In the genomic region with DNA sequence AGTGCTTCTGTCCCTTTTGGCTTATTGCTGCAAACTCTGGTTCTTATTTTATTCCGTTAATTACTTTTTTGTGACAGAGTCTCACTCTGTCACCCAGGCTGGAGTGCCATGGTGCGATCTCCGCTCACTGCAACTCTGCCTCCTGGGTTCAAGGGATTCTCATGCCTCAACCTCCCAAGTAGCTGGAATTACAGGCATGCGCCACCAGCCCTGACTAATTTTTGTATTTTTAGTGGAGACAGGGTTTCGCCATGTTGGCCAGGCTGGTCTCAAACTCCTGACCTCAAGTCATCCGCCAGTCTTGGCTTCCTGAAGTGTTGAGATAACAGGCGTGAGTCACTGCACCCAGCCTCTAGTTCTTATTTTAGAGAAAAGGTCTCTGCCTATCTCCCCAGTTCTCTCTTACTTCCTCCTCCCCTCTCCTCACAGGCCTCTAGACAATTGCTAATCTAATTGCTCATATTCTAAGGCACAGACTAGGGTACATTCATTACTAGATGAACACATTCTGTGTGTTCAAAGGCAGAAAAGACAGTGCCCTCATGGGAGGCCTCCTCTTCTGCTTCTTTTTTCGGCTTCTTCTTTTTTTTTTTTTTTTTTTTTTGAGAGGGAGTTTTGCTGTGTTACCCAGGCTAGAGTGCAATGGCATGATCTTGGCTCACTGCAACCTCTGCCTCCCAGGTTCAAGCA, we compare ENCODE assay signal across 12 cellular contexts. TPM values are rescaled to one million over a fixed set of nuclear protein-coding genes. Genes with fewer than 3 reads are reported as not detected.
DNase-seq lines count a peak whose midpoint lies in the region; FAIRE-seq and TF ChIP-seq lines count a peak whose summit lies in the region.
"Had no signal": no experiment of that assay in that cellular context is flagged by ENCODE, and none has a peak within 500 bp of the region (broad histone marks: within the 10 kb centered on the region; RNA-seq: fewer than 3 reads in every experiment).

No MANE protein-coding gene starts in this region.

- TF ChIP-seq POLR2A in GM12891 (IDR thresholded peaks at IDR 0.05; ENCODE audit: low read depth, low read length) = no peak

- DNase-seq in Calu3 (peak; percentile 18), NOMO-1 (lab: John Stamatoyannopoulos, UW; ENCODE audit: unreplicated experiment in 2 of 2) (peak; percentile 85 to 94), astrocyte of the spinal cord (ENCODE audit: low read depth, low spot score) (peak; percentile 57), myocyte (ENCODE audit: low read depth) (peak; percentile 6), GM12891 (ENCODE audit: insufficient read length, low spot score) (no peak), NCI-H2171 (lab: John Stamatoyannopoulos, UW) (no peak), NCI-H1436 (lab: John Stamatoyannopoulos, UW) (no peak), NCI-H2107 (lab: John Stamatoyannopoulos, UW) (no peak)
- DNase-seq: cerebellar nuclear complex, DMS53, NCI-H2081, T-helper 9 cell had no signal

- peaks cover 57% of the 10 kb centered on the region for H3K36me3 Mint-ChIP-seq in Calu3 (ENCODE audit: insufficient read depth, unreplicated experiment)

- no TSS peak for BruUV-seq in Calu3 (replicated peaks; lab: Mats Ljungman, UMichigan)

- no peak overlapping the region for H3K27ac Mint-ChIP-seq in Calu3 (ENCODE audit: unreplicated experiment)

- peaks cover 13% of the 10 kb centered on the region for H3K4me1 Mint-ChIP-seq in Calu3 (ENCODE audit: low read depth, unreplicated experiment)

- CTCF ChIA-PET in Calu3 (lab: Charles Lee) = no interaction called here

- TF ChIP-seq CTCF in Calu3 (IDR thresholded peaks at IDR 0.05; ENCODE audit: unreplicated experiment) = no peak
- TF ChIP-seq CTCF in astrocyte of the spinal cord (IDR thresholded peaks at IDR 0.05; ENCODE audit: low read depth, low read length) = no peak

- in situ Hi-C loops in astrocyte of the spinal cord (cut with HindIII; ENCODE audit: low sequenced_read_pairs) = no loop called here

- no peaks in the 10 kb centered on the region for H3K27me3 Mint-ChIP-seq in Calu3 (ENCODE audit: unreplicated experiment)

- FAIRE-seq in GM12891 (lab: Jason Lieb, UNC) = no peak

- intact Hi-C loops in Calu3 (cut with micrococcal nuclease; ENCODE audit: unreplicated experiment) = no loop called here

- no peak overlapping the region for H3K4me3 Mint-ChIP-seq in Calu3 (ENCODE audit: low read depth, unreplicated experiment)

- no peaks in the 10 kb centered on the region for H3K9me3 Mint-ChIP-seq in Calu3 (ENCODE audit: low read depth, unreplicated experiment)

- no peak overlapping the region for H3K4me3 ChIP-seq in astrocyte of the spinal cord (ENCODE audit: low read depth, low read length)

TF ChIP-seq in GM12891, 5 proteins besides CTCF, POLR2A, EP300 and RAD21:
- TF ChIP-seq POLR2AphosphoS5 (IDR thresholded peaks at IDR 0.05; ENCODE audit: low read depth, low read length) (no peak), TAF1 (IDR thresholded peaks at IDR 0.05; ENCODE audit: low read depth, low read length) (no peak), POU2F2 (IDR thresholded peaks at IDR 0.05; ENCODE audit: low read depth, low read length) (no peak), SPI1 (IDR thresholded peaks at IDR 0.05; ENCODE audit: low read depth, low read length) (no peak), PAX5 (IDR thresholded peaks at IDR 0.05; ENCODE audit: insufficient read depth, low read length, severe bottlenecking) (no peak)

RNA-seq across cellular contexts. Expression of a gene that starts 27.0 kb away (rescaled TPM):
- 44.4 and 49.4 TPM in 2 replicates for total RNA-seq in Calu3 (2022)
- 16.8 and 27.3 TPM in 2 replicates for total RNA-seq in myocyte
- polyA plus RNA-seq in myocyte (2012) = 25.9 TPM
- polyA plus RNA-seq in GM12891 (2012; ENCODE audit: low read depth, missing spikeins) = 12.4 TPM

RNA-seq across cellular contexts. Expression of a gene that starts 27.6 kb away (rescaled TPM):
- total RNA-seq in Calu3 (2022) (79.0 and 85.3 TPM in 2 replicates), myocyte (61.0 and 61.9 TPM in 2 replicates)
- 67.8 TPM for polyA plus RNA-seq in myocyte (2012)
- 32.3 TPM for polyA plus RNA-seq in GM12891 (2012; ENCODE audit: low read depth, missing spikeins)

RNA-seq across cellular contexts. Expression of a gene that starts 51.7 kb away (rescaled TPM):
- total RNA-seq in Calu3 (2022) (9.7 and 10.3 TPM in 2 replicates), myocyte (3.5 and 3.6 TPM in 2 replicates)
- 4.5 TPM for polyA plus RNA-seq in myocyte (2012)
- 6.8 TPM for polyA plus RNA-seq in GM12891 (2012; ENCODE audit: low read depth, missing spikeins)

Comparison
In these comparisons a context has a peak if more than half of its experiments do, and no peak if none do; other contexts are left out.
1. DNase-seq: peak in Calu3 (single experiment), NOMO-1 (2 of 2), astrocyte of the spinal cord (single experiment) and myocyte (single experiment); none in GM12891 (single experiment), NCI-H2171 (single experiment), NCI-H1436 (single experiment) and NCI-H2107 (single experiment).